In genomic region chr5:140357731-140358093, GRCh38 we compare ENCODE assay signal across 7 cellular contexts. TPM values are rescaled to one million over a fixed set of nuclear protein-coding genes. Genes with fewer than 3 reads are reported as not detected.
DNase-seq lines count a peak whose midpoint lies in the region; ATAC-seq, FAIRE-seq and TF ChIP-seq lines count a peak whose summit lies in the region.

No MANE protein-coding gene starts in this region.

- intact Hi-C loops in left cardiac atrium (cut with DNase I), result loop anchor here (10.0 kb wide), 2 partner anchors 183 to 283 kb away; partner anchors contain the start of gene CYSTM1 (in 1 of the 2)

- H3K27me3 Mint-ChIP-seq in activated naive CD8-positive, alpha-beta T cell treated with anti-CD3 and anti-CD28 coated beads, Interleukin-2, amount 50 U/mL, for 24 hours, result peaks cover 6% of the 10 kb centered on the region

- no peak overlapping the region for H3K27ac Mint-ChIP-seq in activated naive CD8-positive, alpha-beta T cell treated with anti-CD3 and anti-CD28 coated beads, Interleukin-2, amount 50 U/mL, for 24 hours

- no peaks in the 10 kb centered on the region for H3K27me3 ChIP-seq in rectal smooth muscle tissue (ENCODE audit: control insufficient read depth, insufficient read depth, low read length)

- H3K36me3 ChIP-seq in rectal smooth muscle tissue (ENCODE audit: control insufficient read depth, insufficient read depth, low read length), result no peaks in the 10 kb centered on the region

- DNase-seq in GM12892 (ENCODE audit: insufficient read length) (peak; percentile 85), NCI-H1417 (lab: John Stamatoyannopoulos, UW) (peak; percentile 52 to 81 (median 74)), SW480 (ENCODE audit: low spot score) (peak; percentile 89), left cardiac atrium (peak; percentile 85)
- DNase-seq in activated naive CD8-positive, alpha-beta T cell treated with anti-CD3 and anti-CD28 coated beads, Interleukin-2, amount 50 U/mL, for 24 hours, result peak; percentile 78

- ATAC-seq in HG02798 (IDR thresholded peaks at IDR 0.05; ENCODE audit: poor library complexity, unreplicated experiment) (peak; percentile 93), left cardiac atrium (peak; percentile 94)
- peak; percentile 94 for ATAC-seq in activated naive CD8-positive, alpha-beta T cell treated with anti-CD3 and anti-CD28 coated beads, Interleukin-2, amount 50 U/mL, for 24 hours

- H3K9ac ChIP-seq in rectal smooth muscle tissue (ENCODE audit: low read length), result no peak overlapping the region

- H3K4me3 Mint-ChIP-seq in activated naive CD8-positive, alpha-beta T cell treated with anti-CD3 and anti-CD28 coated beads, Interleukin-2, amount 50 U/mL, for 24 hours, result peak overlapping the region; percentile 58

- TF ChIP-seq POLR2A in GM12892 (IDR thresholded peaks at IDR 0.05; ENCODE audit: low read depth, low read length), result no peak

- H3K4me1 ChIP-seq in rectal smooth muscle tissue (ENCODE audit: control insufficient read depth, insufficient read depth, low read length), result peaks cover 4% of the 10 kb centered on the region

- H3K9me3 Mint-ChIP-seq in activated naive CD8-positive, alpha-beta T cell treated with anti-CD3 and anti-CD28 coated beads, Interleukin-2, amount 50 U/mL, for 24 hours, result no peaks in the 10 kb centered on the region

- no peak overlapping the region for H3K27ac ChIP-seq in rectal smooth muscle tissue (ENCODE audit: low read depth, low read length)

- H3K4me3 ChIP-seq in rectal smooth muscle tissue (ENCODE audit: low read length), result peak overlapping the region; percentile 30

- FAIRE-seq in GM12892 (lab: Jason Lieb, UNC), result peak; percentile 84

- no peaks in the 10 kb centered on the region for H3K36me3 Mint-ChIP-seq in activated naive CD8-positive, alpha-beta T cell treated with anti-CD3 and anti-CD28 coated beads, Interleukin-2, amount 50 U/mL, for 24 hours (ENCODE audit: low read depth)

- H3K4me1 Mint-ChIP-seq in activated naive CD8-positive, alpha-beta T cell treated with anti-CD3 and anti-CD28 coated beads, Interleukin-2, amount 50 U/mL, for 24 hours, result peaks cover 15% of the 10 kb centered on the region

RNA-seq across cellular contexts. Expression of gene SLC4A9, which starts 2.3 kb away (rescaled TPM):
- not detected for polyA plus RNA-seq in GM12892 (2012; ENCODE audit: missing spikeins)
- under 1 TPM; 0.09 to 0.21 TPM for total RNA-seq in left cardiac atrium

RNA-seq across cellular contexts. Expression of gene HBEGF, which starts 11.3 kb away (rescaled TPM):
- 2.1 TPM for polyA plus RNA-seq in GM12892 (2012; ENCODE audit: missing spikeins)
- 10 to 100 TPM; 12.9 to 18.3 TPM for total RNA-seq in left cardiac atrium

RNA-seq across cellular contexts. Expression of gene ANKHD1, which starts 43.9 kb away (rescaled TPM):
- 63.3 TPM for polyA plus RNA-seq in GM12892 (2012; ENCODE audit: missing spikeins)
- 10 to 100 TPM; 50.1 to 67.5 TPM for total RNA-seq in left cardiac atrium

RNA-seq across cellular contexts. Expression of gene PFDN1, which starts 54.8 kb away (rescaled TPM):
- 93.4 TPM for polyA plus RNA-seq in GM12892 (2012; ENCODE audit: missing spikeins)
- 10 to 100 TPM; 49.1 to 54.7 TPM for total RNA-seq in left cardiac atrium
